ENCODE assay signal across 20 cellular contexts in genomic region chr13:43894438-43894837, GRCh38. TPM values are rescaled to one million over a fixed set of nuclear protein-coding genes. Genes with fewer than 3 reads are reported as not detected.
DNase-seq lines count a peak whose midpoint lies in the region; ATAC-seq, FAIRE-seq and TF ChIP-seq lines count a peak whose summit lies in the region.
"Had no signal": no experiment of that assay in that cellular context is flagged by ENCODE, and none has a peak within 500 bp of the region (broad histone marks: within the 10 kb centered on the region; RNA-seq: fewer than 3 reads in every experiment).

No MANE protein-coding gene starts in this region.

- H3K36me3 ChIP-seq in pancreas = no peaks in the 10 kb centered on the region

- no peak overlapping the region for H3K4me3 ChIP-seq in pancreas
- H3K4me3 ChIP-seq: tibial artery had no signal

- intact Hi-C loops in pancreas (cut with DNase I) = no loop called here

- ATAC-seq in pancreas (no peak), HG03139 (IDR thresholded peaks at IDR 0.05; ENCODE audit: unreplicated experiment) (no peak), HG03175 (IDR thresholded peaks at IDR 0.05; ENCODE audit: unreplicated experiment) (no peak), GM18870 (IDR thresholded peaks at IDR 0.05; ENCODE audit: unreplicated experiment) (no peak)

- no peaks in the 10 kb centered on the region for H3K4me1 ChIP-seq in pancreas
- H3K4me1 ChIP-seq: tibial artery had no signal

- H3K27ac ChIP-seq in pancreas = no peak overlapping the region
- H3K27ac ChIP-seq: tibial artery had no signal

- no peaks in the 10 kb centered on the region for H3K27me3 ChIP-seq in pancreas
- H3K27me3 ChIP-seq: tibial artery had no signal

- DNase-seq in DMS 273 (lab: John Stamatoyannopoulos, UW; ENCODE audit: unreplicated experiment) (peak; percentile 5), DMS 273 treated with DMSO at 0.1 percent for 48 hours (lab: John Stamatoyannopoulos, UW) (no peak), pancreas (no peak)
- DNase-seq: 8988T; activated CD4-positive, alpha-beta T cell treated with anti-CD3 and anti-CD28 coated beads, Interleukin-2, amount 50 U/mL, for 4 hours; activated naive CD4-positive, alpha-beta T cell; central memory CD4-positive, alpha-beta T cell; DMS53; HCEC 1CT; naive B cell; NCI-H2029 treated with DMSO at 0.1 percent for 48 hours; small intestine; T-helper 9 cell; tibial artery had no signal

- TF ChIP-seq CTCF in LNCAP (IDR thresholded peaks at IDR 0.05) (peak; percentile 36; the same call in 1 of the 2 replicates), pancreas (IDR thresholded peaks at IDR 0.05) (peak in 1 of 4 donors; percentile 11)

- no peaks in the 10 kb centered on the region for H3K9me3 ChIP-seq in pancreas
- H3K9me3 ChIP-seq: tibial artery had no signal

- FAIRE-seq in colon (lab: Jason Lieb, UNC) = peak; percentile 38
- peak; percentile 37 for FAIRE-seq in pancreas (lab: Jason Lieb, UNC)
- FAIRE-seq: islet of Langerhans had no signal

RNA-seq across cellular contexts. Expression of gene LACC1, which starts 14.7 kb away (rescaled TPM):
- total RNA-seq in pancreas = 1 to 10 TPM; 2.9 to 5.9 (median 3.7) TPM
- polyA plus RNA-seq in pancreas = 1 to 10 TPM; 2.5 to 3.4 TPM

RNA-seq across cellular contexts. Expression of gene CCDC122, which starts 14.9 kb away (rescaled TPM):
- total RNA-seq in pancreas = 1 to 10 TPM; 4.4 to 7.3 (median 4.8) TPM
- 1 to 10 TPM; 2.9 to 4.6 TPM for polyA plus RNA-seq in pancreas
